In genomic region chr2:74577448-74577847, GRCh38 we compare ENCODE assay signal across 12 cellular contexts. TPM values are rescaled to one million over a fixed set of nuclear protein-coding genes. Genes with fewer than 3 reads are reported as not detected.
DNase-seq lines count a peak whose midpoint lies in the region; ATAC-seq and TF ChIP-seq lines count a peak whose summit lies in the region.
"Had no signal": no experiment of that assay in that cellular context is flagged by ENCODE, and none has a peak within 500 bp of the region (broad histone marks: within the 10 kb centered on the region; RNA-seq: fewer than 3 reads in every experiment).

No MANE protein-coding gene starts in this region.

- H3K9me3 ChIP-seq in adrenal gland (replicated peaks in 1 of 3), result no peaks in the 10 kb centered on the region
- H3K9me3 ChIP-seq: A549, tibial artery had no signal

- H3K27me3 ChIP-seq in adrenal gland, result no peaks in the 10 kb centered on the region
- H3K27me3 ChIP-seq: tibial artery had no signal

- DNase-seq in NCI-H2171 treated with DMSO at 0.1 percent for 48 hours (lab: John Stamatoyannopoulos, UW) (peak; percentile 72), NCI-H2171 (lab: John Stamatoyannopoulos, UW) (no peak), adrenal gland (peak in 4 of 7 donors; percentile 12 to 32 (median 23)), pons (ENCODE audit: low spot score) (peak; percentile 42), GM10266 (ENCODE audit: extremely low spot score) (no peak), DMS153 (lab: John Stamatoyannopoulos, UW) (no peak)
- DNase-seq: central memory CD4-positive, alpha-beta T cell had no signal

- no peaks in the 10 kb centered on the region for H3K36me3 ChIP-seq in adrenal gland (replicated peaks in 1 of 2)
- H3K36me3 ChIP-seq: tibial artery had no signal

- peak overlapping the region in 2 of 5 donors; percentile 35 to 80 for H3K27ac ChIP-seq in adrenal gland
- H3K27ac ChIP-seq: A549 had no signal

- WGBS in adrenal gland, 4 donors, result 44 to 45% (median 44%) methylated on average over 2 of the region's 2 CpGs

- TF ChIP-seq CTCF in adrenal gland (IDR thresholded peaks at IDR 0.05) (no peak), GM10266 (IDR thresholded peaks at IDR 0.05; ENCODE audit: control insufficient read depth, insufficient read depth, low read depth, missing control alignments) (no peak)

- H3K4me1 ChIP-seq in adrenal gland (replicated peaks in 1 of 2), result no peaks in the 10 kb centered on the region
- H3K4me1 ChIP-seq: A549 had no signal

- no peak for TF ChIP-seq POLR2A in adrenal gland (IDR thresholded peaks at IDR 0.05)

- no peak overlapping the region for H3K4me3 ChIP-seq in adrenal gland
- H3K4me3 ChIP-seq: A549, GM23338, tibial artery had no signal

- intact Hi-C loops in adrenal gland (cut with DNase I), result no loop called here

- ATAC-seq in HG03354 (IDR thresholded peaks at IDR 0.05; ENCODE audit: poor library complexity, severe bottlenecking, unreplicated experiment) (peak; percentile 53), GM21528 (IDR thresholded peaks at IDR 0.05; ENCODE audit: low FRiP score, unreplicated experiment) (no peak)
- ATAC-seq: A549, GM23338 had no signal

RNA-seq across cellular contexts. Expression of gene DOK1, which starts 22.9 kb away (rescaled TPM):
- 10 to 100 TPM; 15.2 to 49.6 (median 23.3) TPM for total RNA-seq in adrenal gland
- 10 to 100 TPM in 1 of 3 donors, 1 to 10 TPM in 2; 4.0 to 11.3 (median 5.5) TPM for polyA plus RNA-seq in adrenal gland

RNA-seq across cellular contexts. Expression of gene LOXL3, which starts 23.7 kb away (rescaled TPM):
- 10 to 100 TPM in 6 of 8 donors, 1 to 10 TPM in 2; 7.7 to 26.4 (median 12.5) TPM for total RNA-seq in adrenal gland
- polyA plus RNA-seq in adrenal gland, result 10 to 100 TPM in 2 of 3 donors, 1 to 10 TPM in 1; 3.6 to 13.6 (median 11.2) TPM

RNA-seq across cellular contexts. Expression of gene HTRA2, which starts 47.7 kb away (rescaled TPM):
- 10 to 100 TPM; 19.1 to 47.4 (median 36.7) TPM for total RNA-seq in adrenal gland
- 10 to 100 TPM; 25.6 to 42.0 (median 29.0) TPM for polyA plus RNA-seq in adrenal gland

RNA-seq across cellular contexts. Expression of gene AUP1, which starts 47.9 kb away (rescaled TPM):
- 100 to 1,000 TPM in 5 of 8 donors, 10 to 100 TPM in 3; 88.5 to 122 (median 105) TPM for total RNA-seq in adrenal gland
- polyA plus RNA-seq in adrenal gland, result 100 to 1,000 TPM; 118 to 527 (median 329) TPM

RNA-seq across cellular contexts. Expression of gene DQX1, which starts 51.4 kb away (rescaled TPM):
- total RNA-seq in adrenal gland, result under 1 TPM in 1 of 8 donors, not detected in 7; 0.31 TPM
- under 1 TPM in 2 of 3 donors, not detected in 1; 0.17 to 0.32 TPM for polyA plus RNA-seq in adrenal gland

Comparison
In these comparisons a context has a peak if more than half of its experiments do, and no peak if none do; other contexts are left out.
1. DNase-seq: peak in NCI-H2171 treated with DMSO at 0.1 percent for 48 hours (single experiment), adrenal gland (4 of 7) and pons (single experiment); none in NCI-H2171 (single experiment), GM10266 (single experiment) and DMS153 (single experiment).